ENCODE assay signal across 14 cellular contexts in genomic region chr1:111605553-111605952, GRCh38. TPM values are rescaled to one million over a fixed set of nuclear protein-coding genes. Genes with fewer than 3 reads are reported as not detected.
A peak's percentile ranks its signal among the peaks of the same experiment; 100 is the strongest.
DNase-seq lines count a peak whose midpoint lies in the region; ATAC-seq and TF ChIP-seq lines count a peak whose summit lies in the region.
"Had no signal": no experiment of that assay in that cellular context is flagged by ENCODE, and none has a peak within 500 bp of the region (broad histone marks: within the 10 kb centered on the region; RNA-seq: fewer than 3 reads in every experiment).

No MANE protein-coding gene starts in this region.

- in situ Hi-C loops in ACHN (cut with HindIII; ENCODE audit: low pct_ligation_motif_present, low pct_unique_long_range_greater_than_20kb, low sequenced_read_pairs), result no loop called here

- DNase-seq in Ammon's horn (ENCODE audit: low spot score) (peak; percentile 49), NB4 (ENCODE audit: low read depth) (peak; percentile 44), ACHN (no peak), HPDE6-E6E7 (ENCODE audit: extremely low spot score) (no peak), epidermal melanocyte (ENCODE audit: insufficient read length, low spot score) (no peak)
- no peak for DNase-seq in naive thymus-derived CD4-positive, alpha-beta T cell
- DNase-seq: activated gamma-delta T cell treated with Interleukin-2 at 50 U/mL for 16 hours; DMS79; NCI-H1417; occipital lobe; stimulated activated CD8-positive, alpha-beta memory T cell treated with anti-CD3 and anti-CD28 coated beads, Interleukin-4, amount 100 ng/mL, for 48 hours; SW 1271 had no signal

- TF ChIP-seq POLR2A in NB4 (IDR thresholded peaks at IDR 0.05; ENCODE audit: extremely low read depth, insufficient read length), result no peak

- H3K9me3 Mint-ChIP-seq in naive thymus-derived CD4-positive, alpha-beta T cell, result peaks cover 0 to 5% (median 0%) of the 10 kb centered on the region in 11 donors

- POLR2A ChIA-PET in naive thymus-derived CD4-positive, alpha-beta T cell (lab: Charles Lee), result interaction anchor here (2.3 to 10.2 kb wide), 3 partner anchors 8 to 15 kb away, joined by 11 to 173 read pairs (median 16); partner anchors contain the start of gene RAP1A

- peak overlapping the region; percentile 30 for H3K27ac ChIP-seq in ectodermal cell (ENCODE audit: insufficient read depth, low read depth, low read length, poor library complexity, severe bottlenecking)
- H3K27ac ChIP-seq in naive thymus-derived CD4-positive, alpha-beta T cell (ENCODE audit: low read depth, low read length), result peak overlapping the region; percentile 57

- peak overlapping the region; percentile 73 to 98 (median 87) for H3K27ac Mint-ChIP-seq in naive thymus-derived CD4-positive, alpha-beta T cell

- no peak for ATAC-seq in naive thymus-derived CD4-positive, alpha-beta T cell
- ATAC-seq in GM21576 (IDR thresholded peaks at IDR 0.05; ENCODE audit: unreplicated experiment), result no peak

- peaks cover 0 to 17% (median 0%) of the 10 kb centered on the region in 5 donors for H3K36me3 Mint-ChIP-seq in naive thymus-derived CD4-positive, alpha-beta T cell

- no peak overlapping the region for H3K4me3 ChIP-seq in NB4 (ENCODE audit: low read depth, low read length)
- H3K4me3 ChIP-seq in ectodermal cell (ENCODE audit: insufficient read depth, low read depth, low read length), result no peak overlapping the region
- H3K4me3 ChIP-seq in naive thymus-derived CD4-positive, alpha-beta T cell (ENCODE audit: low read length), result no peak overlapping the region

- H3K4me3 Mint-ChIP-seq in naive thymus-derived CD4-positive, alpha-beta T cell, result peak overlapping the region in 8 of 10 donors; percentile 10 to 80 (median 52)

- H3K27me3 Mint-ChIP-seq in naive thymus-derived CD4-positive, alpha-beta T cell, result no peaks in the 10 kb centered on the region

- H3K36me3 ChIP-seq in ectodermal cell (ENCODE audit: control insufficient read depth, insufficient read depth, low read length), result no peaks in the 10 kb centered on the region
- H3K36me3 ChIP-seq in naive thymus-derived CD4-positive, alpha-beta T cell (ENCODE audit: control insufficient read depth in 2 of 3, insufficient read depth in 3 of 3, low read length in 3 of 3), result no peaks in the 10 kb centered on the region

- peaks cover 44 to 74% (median 64%) of the 10 kb centered on the region in 7 donors for H3K4me1 Mint-ChIP-seq in naive thymus-derived CD4-positive, alpha-beta T cell

- no peaks in the 10 kb centered on the region for H3K27me3 ChIP-seq in ectodermal cell (ENCODE audit: control insufficient read depth, insufficient read depth, low read length, poor library complexity, severe bottlenecking)
- no peaks in the 10 kb centered on the region for H3K27me3 ChIP-seq in naive thymus-derived CD4-positive, alpha-beta T cell (ENCODE audit: control insufficient read depth in 2 of 2, insufficient read depth in 2 of 2, low read length in 2 of 2)

- CTCF ChIA-PET in naive thymus-derived CD4-positive, alpha-beta T cell (lab: Charles Lee), result interaction anchor here (1.1 to 2.0 kb wide), 3 partner anchors 10 to 21 kb away, joined by 3 to 6 read pairs (median 4); no protein-coding TSS in a partner anchor

- no peaks in the 10 kb centered on the region for H3K9me3 ChIP-seq in ectodermal cell (ENCODE audit: control insufficient read depth, low read length)
- H3K9me3 ChIP-seq in naive thymus-derived CD4-positive, alpha-beta T cell (ENCODE audit: control insufficient read depth in 2 of 3, low read length in 3 of 3), result no peaks in the 10 kb centered on the region

- no peak for TF ChIP-seq CTCF in NB4 (IDR thresholded peaks at IDR 0.05; ENCODE audit: low read depth, low read length)

- peaks cover 14% of the 10 kb centered on the region for H3K4me1 ChIP-seq in ectodermal cell (ENCODE audit: control insufficient read depth, insufficient read depth, low read length)
- peaks cover 43 to 61% of the 10 kb centered on the region in 2 donors for H3K4me1 ChIP-seq in naive thymus-derived CD4-positive, alpha-beta T cell (ENCODE audit: control insufficient read depth in 2 of 2, insufficient read depth in 2 of 2, low read length in 2 of 2)

- intact Hi-C loops in naive thymus-derived CD4-positive, alpha-beta T cell (cut with micrococcal nuclease), result loop anchor here in 1 of 2 donors (2.0 to 10.0 kb wide), 2 partner anchors 97 to 961 kb away; no protein-coding TSS in a partner anchor

RNA-seq across cellular contexts. Expression of gene RAP1A, which starts 14.0 kb away (rescaled TPM):
- 36.4 TPM for polyA plus RNA-seq in ectodermal cell (2013, experiment 1 of 4)
- polyA plus RNA-seq in ectodermal cell (2013, experiment 2 of 4), result 35.9 TPM
- 37.6 TPM for polyA plus RNA-seq in ectodermal cell (2013, experiment 3 of 4)
- 37.4 TPM for polyA plus RNA-seq in ectodermal cell (2013, experiment 4 of 4)
- total RNA-seq in naive thymus-derived CD4-positive, alpha-beta T cell, result 100 to 1,000 TPM in 4 of 5 experiments, 10 to 100 TPM in 1; 89.8 to 183 (median 107) TPM
- polyA plus RNA-seq in naive thymus-derived CD4-positive, alpha-beta T cell, result 10 to 100 TPM; 37.6 to 55.0 TPM

Comparison
In these comparisons a context has a peak if more than half of its experiments do, and no peak if none do; other contexts are left out.
1. DNase-seq: peak in Ammon's horn (single experiment) and NB4 (single experiment); none in naive thymus-derived CD4-positive, alpha-beta T cell (0 of 9), ACHN (single experiment), HPDE6-E6E7 (single experiment) and epidermal melanocyte (single experiment).